17 cellular contexts compared by ENCODE assay signal in genomic region chr17:77300016-77300686, GRCh38.
DNase-seq lines count a peak whose midpoint lies in the region; ATAC-seq and TF ChIP-seq lines count a peak whose summit lies in the region.
"Had no signal": no experiment of that assay in that cellular context is flagged by ENCODE, and none has a peak within 500 bp of the region (broad histone marks: within the 10 kb centered on the region; RNA-seq: fewer than 3 reads in every experiment).

No MANE protein-coding gene starts in this region.

- H3K4me1 Mint-ChIP-seq in WTC11: peaks cover 9% of the 10 kb centered on the region

- DNase-seq in HuH-7 (ENCODE audit: low spot score) (peak; percentile 60), WTC11 (ENCODE audit: low spot score) (no peak), left lobe of liver (ENCODE audit: low spot score) (no peak), osteoblast (ENCODE audit: insufficient read length, low spot score, missing footprints) (peak; percentile 80), GOT3 (lab: John Stamatoyannopoulos, UW) (no peak), ovary (no peak), NCI-H1105 treated with DMSO at 0.1 percent for 48 hours (lab: John Stamatoyannopoulos, UW) (no peak)
- DNase-seq: Calu3; CD4-positive, alpha-beta memory T cell; NCI-H1436; NCI-H1930; NCI-H345; NCI-H526; PC-9 had no signal

- CTCF ChIA-PET in WTC11 (lab: Charles Lee): interaction anchor here (0.6 kb wide), 2 partner anchors 214 to 473 kb away, joined by 3 to 5 read pairs; no protein-coding TSS in a partner anchor

- H3K36me3 ChIP-seq in osteoblast (ENCODE audit: insufficient read depth, low read length): no peaks in the 10 kb centered on the region
- H3K36me3 ChIP-seq in ovary: no peaks in the 10 kb centered on the region

- H3K27ac Mint-ChIP-seq in WTC11: peak overlapping the region; percentile 45; the same call in 1 of the 2 replicates
- H3K27ac Mint-ChIP-seq: CD4-positive, alpha-beta memory T cell had no signal

- intact Hi-C loops in ovary (cut with DNase I): no loop called here

- POLR2A ChIA-PET in WTC11 (lab: Charles Lee): interaction anchor here (0.7 kb wide), 1 partner anchor 801 kb away, joined by 4 read pairs; no protein-coding TSS in a partner anchor

- H3K4me3 ChIP-seq in osteoblast (ENCODE audit: insufficient read depth, low read length) (no peak overlapping the region), ovary (no peak overlapping the region)
- H3K4me3 ChIP-seq: HAP-1, PC-9 had no signal

- WGBS in ovary, 3 donors: 58 to 67% (median 59%) methylated on average over 4 of the region's 4 CpGs

- H3K4me3 Mint-ChIP-seq in WTC11: no peak overlapping the region
- H3K4me3 Mint-ChIP-seq: CD4-positive, alpha-beta memory T cell had no signal

- peaks cover 18% of the 10 kb centered on the region for H3K36me3 Mint-ChIP-seq in WTC11
- H3K36me3 Mint-ChIP-seq: CD4-positive, alpha-beta memory T cell had no signal

- H3K9me3 ChIP-seq in osteoblast (ENCODE audit: low read depth, low read length): no peaks in the 10 kb centered on the region
- H3K9me3 ChIP-seq in ovary: no peaks in the 10 kb centered on the region
- H3K9me3 ChIP-seq: HAP-1 had no signal

- ATAC-seq in WTC11: no peak
- ATAC-seq in left lobe of liver: peak; percentile 26
- ATAC-seq in HG02678 (IDR thresholded peaks at IDR 0.05; ENCODE audit: unreplicated experiment): no peak
- ATAC-seq: Right ventricle myocardium inferior had no signal

- peaks cover 1% of the 10 kb centered on the region for H3K79me2 ChIP-seq in osteoblast (ENCODE audit: insufficient read depth, low read length)

- H3K27me3 ChIP-seq in osteoblast (ENCODE audit: insufficient read depth, low read length): no peaks in the 10 kb centered on the region
- H3K27me3 ChIP-seq in ovary: no peaks in the 10 kb centered on the region

- no peak for TF ChIP-seq EP300 in ovary (IDR thresholded peaks at IDR 0.05)

- H3K9me3 Mint-ChIP-seq in WTC11: peaks cover 20% of the 10 kb centered on the region
- H3K9me3 Mint-ChIP-seq: CD4-positive, alpha-beta memory T cell had no signal

- TF ChIP-seq CTCF in WTC11 (IDR thresholded peaks at IDR 0.05): no peak
- TF ChIP-seq CTCF in osteoblast (IDR thresholded peaks at IDR 0.05; ENCODE audit: extremely low read depth, low read depth, low read length): no peak
- no peak for TF ChIP-seq CTCF in ovary (IDR thresholded peaks at IDR 0.05)

- H3K4me2 ChIP-seq in osteoblast (ENCODE audit: insufficient read depth, low read length): no peak overlapping the region
- H3K4me2 ChIP-seq: PC-9 had no signal

- H3K4me1 ChIP-seq in osteoblast (ENCODE audit: insufficient read depth, low read length) (peaks cover 18% of the 10 kb centered on the region), ovary (ENCODE audit: insufficient read depth) (peaks cover 9% of the 10 kb centered on the region)
- H3K4me1 ChIP-seq: HAP-1 had no signal

- no peaks in the 10 kb centered on the region for H4K20me1 ChIP-seq in osteoblast (ENCODE audit: insufficient read depth, low read length)

- no peak overlapping the region for H2AFZ ChIP-seq in osteoblast (ENCODE audit: low read length)
- H2AFZ ChIP-seq: PC-9 had no signal

- no peak for TF ChIP-seq POLR2A in ovary (IDR thresholded peaks at IDR 0.05)

- H3K27ac ChIP-seq in osteoblast (ENCODE audit: low read depth, low read length) (no peak overlapping the region), ovary (no peak overlapping the region)
- H3K27ac ChIP-seq: PC-9 had no signal

- H3K27me3 Mint-ChIP-seq in WTC11 (ENCODE audit: low read depth): no peaks in the 10 kb centered on the region
- H3K27me3 Mint-ChIP-seq: CD4-positive, alpha-beta memory T cell had no signal

TF ChIP-seq in WTC11, 78 proteins besides CTCF, POLR2A, EP300 and RAD21:
- TF ChIP-seq ZBTB43 (CRISPR knock-in tag; IDR thresholded peaks at IDR 0.05) (no peak), E2F4 (CRISPR knock-in tag; IDR thresholded peaks at IDR 0.05; ENCODE audit: borderline replicate concordance, low read depth) (no peak), ATF2 (CRISPR knock-in tag; IDR thresholded peaks at IDR 0.05; ENCODE audit: borderline replicate concordance, low read depth) (no peak), GTF2I (CRISPR knock-in tag; conservative IDR thresholded peaks at IDR 0.05) (no peak), ETV6 (CRISPR knock-in tag; IDR thresholded peaks at IDR 0.05) (no peak), SMAD3 (CRISPR knock-in tag; IDR thresholded peaks at IDR 0.05; ENCODE audit: borderline replicate concordance) (no peak), OVOL2 (CRISPR knock-in tag; IDR thresholded peaks at IDR 0.05; ENCODE audit: borderline replicate concordance) (no peak), AFF4 (CRISPR knock-in tag; IDR thresholded peaks at IDR 0.05; ENCODE audit: borderline replicate concordance) (no peak), KAT7 (CRISPR knock-in tag; IDR thresholded peaks at IDR 0.05; ENCODE audit: borderline replicate concordance) (no peak), HMGA2 (CRISPR knock-in tag; IDR thresholded peaks at IDR 0.05) (no peak)

Comparison
In these comparisons a context has a peak if more than half of its experiments do, and no peak if none do; other contexts are left out.
1. DNase-seq: peak in HuH-7 (single experiment) and osteoblast (single experiment); none in WTC11 (single experiment), left lobe of liver (single experiment), GOT3 (single experiment), ovary (0 of 5) and NCI-H1105 treated with DMSO at 0.1 percent for 48 hours (single experiment).